In the genomic region with DNA sequence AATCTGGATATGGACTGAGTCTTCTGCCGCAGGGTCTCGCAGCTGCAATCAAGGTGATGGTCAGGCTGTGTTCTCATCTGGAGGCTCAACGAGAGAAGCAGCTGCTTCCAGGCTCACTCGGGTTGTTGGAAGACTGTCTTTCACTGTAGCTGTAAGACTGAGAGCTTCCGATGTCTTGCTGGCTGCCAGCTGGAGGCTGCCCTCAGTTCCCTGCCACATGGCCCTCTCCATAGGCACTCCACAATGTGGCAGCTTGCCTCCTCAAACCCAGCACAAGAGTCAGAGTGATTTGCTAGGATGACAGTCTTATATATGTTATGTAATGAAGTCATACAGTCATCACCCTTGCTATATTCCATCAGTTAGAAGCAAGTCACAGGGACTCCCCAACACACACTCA, we compare ENCODE assay signal across 1 cellular context.
TF ChIP-seq lines count a peak whose summit lies in the region.

No MANE protein-coding gene starts in this region.

TF ChIP-seq in IMR-90, 13 proteins besides CTCF, POLR2A, EP300 and RAD21 (continued from another document):
- TF ChIP-seq USF2 (IDR thresholded peaks at IDR 0.05; ENCODE audit: low read depth, low read length): no peak
- TF ChIP-seq CEBPB (IDR thresholded peaks at IDR 0.05; ENCODE audit: low read depth, low read length): no peak
- TF ChIP-seq MAZ (IDR thresholded peaks at IDR 0.05; ENCODE audit: borderline replicate concordance, low read depth, low read length): no peak
- no peak for TF ChIP-seq MXI1 (IDR thresholded peaks at IDR 0.05; ENCODE audit: borderline replicate concordance, low read depth, low read length)
- no peak for TF ChIP-seq ELK1 (IDR thresholded peaks at IDR 0.05; ENCODE audit: borderline replicate concordance, low read depth, low read length)
